29 cellular contexts compared by ENCODE assay signal in genomic region chr6:104539173-104539572, GRCh38.
"Had no signal": no experiment of that assay in that cellular context is flagged by ENCODE, and none has a peak within 500 bp of the region (broad histone marks: within the 10 kb centered on the region; RNA-seq: fewer than 3 reads in every experiment).

No MANE protein-coding gene starts in this region.

- H3K27me3 ChIP-seq: colonic mucosa, dorsolateral prefrontal cortex, esophagus muscularis mucosa, esophagus squamous epithelium, foreskin keratinocyte, gastrocnemius medialis, gastroesophageal sphincter, heart left ventricle, heart right ventricle had no signal

- H3K4me3 Mint-ChIP-seq: dendritic cell treated with granulocyte-macrophage colony-stimulating factor and Interleukin-4, amounts not matched to agents 40 ng/mL and 50 ng/mL, for 4 days; effector memory CD8-positive, alpha-beta T cell; endodermal cell had no signal

- H3K4me1 ChIP-seq: colonic mucosa, esophagus squamous epithelium, gastrocnemius medialis, gastroesophageal sphincter, heart left ventricle, heart right ventricle had no signal

- H3K36me3 ChIP-seq: colonic mucosa, esophagus muscularis mucosa, esophagus squamous epithelium, gastrocnemius medialis, gastroesophageal sphincter, heart left ventricle, heart right ventricle had no signal

- H3K27me3 Mint-ChIP-seq: dendritic cell treated with granulocyte-macrophage colony-stimulating factor and Interleukin-4, amounts not matched to agents 40 ng/mL and 50 ng/mL, for 4 days had no signal

- H3K27ac Mint-ChIP-seq: dendritic cell treated with granulocyte-macrophage colony-stimulating factor and Interleukin-4, amounts not matched to agents 40 ng/mL and 50 ng/mL, for 4 days; effector memory CD8-positive, alpha-beta T cell; endodermal cell had no signal

- FAIRE-seq: colon, endometrium, endothelial cell of umbilical vein, frontal cortex had no signal

- H3K27ac ChIP-seq: colonic mucosa, coronary artery, dorsolateral prefrontal cortex, epithelial cell of prostate, esophagus muscularis mucosa, esophagus squamous epithelium, foreskin keratinocyte, gastrocnemius medialis, gastroesophageal sphincter, heart left ventricle, heart right ventricle had no signal

- H3K9me3 Mint-ChIP-seq: dendritic cell treated with granulocyte-macrophage colony-stimulating factor and Interleukin-4, amounts not matched to agents 40 ng/mL and 50 ng/mL, for 4 days; effector memory CD8-positive, alpha-beta T cell; endodermal cell had no signal

- H3K4me3 ChIP-seq: colonic mucosa, coronary artery, dorsolateral prefrontal cortex, esophagus muscularis mucosa, esophagus squamous epithelium, gastrocnemius medialis, gastroesophageal sphincter, heart left ventricle, heart right ventricle had no signal

- H3K4me1 Mint-ChIP-seq: endodermal cell had no signal

- H3K9me3 ChIP-seq: colonic mucosa, esophagus muscularis mucosa, esophagus squamous epithelium, gastrocnemius medialis, gastroesophageal sphincter, heart left ventricle, heart right ventricle had no signal

- DNase-seq: colonic mucosa; cortex of kidney; dermis blood vessel endothelial cell; dorsolateral prefrontal cortex; effector CD4-positive, alpha-beta T cell; effector CD8-positive, alpha-beta T cell; effector memory CD4-positive, alpha-beta T cell; effector memory CD8-positive, alpha-beta T cell; endodermal cell; erythroblast; esophagus squamous epithelium; foreskin fibroblast; foreskin keratinocyte; foreskin melanocyte; gastrocnemius medialis; glutamatergic neuron; head of caudate nucleus; heart left ventricle; heart right ventricle had no signal

- ATAC-seq: effector memory CD8-positive, alpha-beta T cell; esophagus mucosa; foreskin keratinocyte; gastrocnemius medialis; gastroesophageal sphincter; heart left ventricle; heart right ventricle had no signal
